Comparison of ENCODE assay signal across 1 cellular context in genomic region chr7:77537136-77537594, GRCh38.
A peak's percentile ranks its signal among the peaks of the same experiment; 100 is the strongest.
TF ChIP-seq lines count a peak whose summit lies in the region.

TSS of gene PTPN12 (plus strand) at chr7:77537295. CDS start at chr7:77537547, 252 bp downstream.

TF ChIP-seq in K562, 482 proteins besides CTCF, POLR2A, EP300 and RAD21 (continued from another document and continues in another):
- TF ChIP-seq ZC3H4 (CRISPR knock-in tag; IDR thresholded peaks at IDR 0.05; ENCODE audit: borderline replicate concordance) (no peak), PCBP1 (IDR thresholded peaks at IDR 0.05; ENCODE audit: low read depth, low read length, poor library complexity, severe bottlenecking) (peak; percentile 89), ZNF699 (CRISPR knock-in tag; IDR thresholded peaks at IDR 0.05; ENCODE audit: insufficient replicate concordance) (no peak), ETS1 (conservative IDR thresholded peaks at IDR 0.05; ENCODE audit: control insufficient read depth, low read depth, low read length) (0 out of 2 replicates have a peak, but pooled peaks have one; percentile 21), MTA1 (IDR thresholded peaks at IDR 0.05; ENCODE audit: borderline replicate concordance) (no peak), FOXJ2 (tag; IDR thresholded peaks at IDR 0.05) (no peak), ATF2 (CRISPR knock-in tag; IDR thresholded peaks at IDR 0.05) (no peak), POLR2G (IDR thresholded peaks at IDR 0.05; ENCODE audit: low read depth, low read length) (peak; percentile 16; the same call in 1 of the 2 replicates), ZNF77 (CRISPR knock-in tag; IDR thresholded peaks at IDR 0.05) (no peak), VEZF1 (CRISPR knock-in tag; IDR thresholded peaks at IDR 0.05) (peak; percentile 99), RFX1 (IDR thresholded peaks at IDR 0.05) (no peak), HNRNPUL1 (IDR thresholded peaks at IDR 0.05; ENCODE audit: low read length) (no peak), ZFPM2 (CRISPR knock-in tag; IDR thresholded peaks at IDR 0.05) (no peak), MEF2A (IDR thresholded peaks at IDR 0.05; ENCODE audit: control insufficient read depth, low read depth, low read length) (no peak), ZNF639 (CRISPR knock-in tag; conservative IDR thresholded peaks at IDR 0.05 in 1 of 2, IDR thresholded peaks at IDR 0.05 in 1 of 2) (peak in 1 of 2 experiments; percentile 99; a peak in 2 of 4 replicates), CBFA2T3 (IDR thresholded peaks at IDR 0.05) (no peak), MAFF (IDR thresholded peaks at IDR 0.05; ENCODE audit: low read length) (no peak), NFYB (IDR thresholded peaks at IDR 0.05; ENCODE audit: extremely low read depth, insufficient read length) (no peak), OTX1 (CRISPR knock-in tag; IDR thresholded peaks at IDR 0.05) (no peak), NR1H2 (CRISPR knock-in tag; IDR thresholded peaks at IDR 0.05) (no peak), RFX5 (IDR thresholded peaks at IDR 0.05; ENCODE audit: low read depth, low read length) (no peak), SIN3A (IDR thresholded peaks at IDR 0.05; ENCODE audit: borderline replicate concordance in 2 of 2, control insufficient read depth in 1 of 2, low read depth in 2 of 2, low read length in 2 of 2) (0 out of 4 replicates have a peak, but pooled peaks of 1 of the 2 experiments have one; percentile 58), TSC22D4 (tag; IDR thresholded peaks at IDR 0.05) (no peak), NELFE (IDR thresholded peaks at IDR 0.05; ENCODE audit: insufficient read depth, insufficient read length) (no peak), KDM4B (IDR thresholded peaks at IDR 0.05; ENCODE audit: borderline replicate concordance in 2 of 2, low read depth in 1 of 2) (no peak), ZBTB7A (IDR thresholded peaks at IDR 0.05; ENCODE audit: borderline replicate concordance, control insufficient read depth, low read depth, low read length) (no peak), CCNT2 (IDR thresholded peaks at IDR 0.05; ENCODE audit: borderline replicate concordance, extremely low read depth, insufficient read length, low read depth, low read length) (peak; percentile 30), HDGF (IDR thresholded peaks at IDR 0.05) (no peak), ZNF165 (CRISPR knock-in tag; IDR thresholded peaks at IDR 0.05; ENCODE audit: borderline replicate concordance) (no peak), ZNF239 (CRISPR knock-in tag; IDR thresholded peaks at IDR 0.05) (no peak), NFXL1 (CRISPR knock-in tag; IDR thresholded peaks at IDR 0.05) (no peak), MIER1 (IDR thresholded peaks at IDR 0.05; ENCODE audit: low read depth) (no peak), MAX (CRISPR knock-in tag; IDR thresholded peaks at IDR 0.05) (no peak), ZNF217 (CRISPR knock-in tag; IDR thresholded peaks at IDR 0.05) (no peak), ZNF584 (CRISPR knock-in tag; IDR thresholded peaks at IDR 0.05; ENCODE audit: low read depth) (no peak), ZNF384 (IDR thresholded peaks at IDR 0.05; ENCODE audit: low read depth, low read length) (no peak), ZBTB1 (CRISPR knock-in tag; IDR thresholded peaks at IDR 0.05; ENCODE audit: borderline replicate concordance, low read depth) (peak; percentile 92), ARID4B (CRISPR knock-in tag; IDR thresholded peaks at IDR 0.05) (no peak), CREM (IDR thresholded peaks at IDR 0.05; ENCODE audit: low read depth) (0 out of 2 replicates have a peak, but pooled peaks have one; percentile 7), ZSCAN32 (CRISPR knock-in tag; IDR thresholded peaks at IDR 0.05) (no peak), XRCC5 (IDR thresholded peaks at IDR 0.05; ENCODE audit: low read depth, low read length) (no peak), NCOA1 (IDR thresholded peaks at IDR 0.05; ENCODE audit: low read depth) (no peak), ZBTB34 (CRISPR knock-in tag; IDR thresholded peaks at IDR 0.05) (no peak), ZNF76 (CRISPR knock-in tag; IDR thresholded peaks at IDR 0.05; ENCODE audit: borderline replicate concordance) (no peak), PYGO2 (tag; IDR thresholded peaks at IDR 0.05) (no peak), ZNF449 (CRISPR knock-in tag; IDR thresholded peaks at IDR 0.05) (no peak), ZNF740 (CRISPR knock-in tag; IDR thresholded peaks at IDR 0.05) (no peak), ZNF740 (tag; IDR thresholded peaks at IDR 0.05) (peak in 1 of 2 experiments; percentile 91; a peak in 2 of 4 replicates), ID3 (CRISPR knock-in tag; IDR thresholded peaks at IDR 0.05) (no peak), ID3 (tag; IDR thresholded peaks at IDR 0.05) (no peak), ZBTB43 (CRISPR knock-in tag; IDR thresholded peaks at IDR 0.05) (no peak), SPI1 (IDR thresholded peaks at IDR 0.05; ENCODE audit: borderline replicate concordance, low read depth, low read length) (no peak), PCBP2 (IDR thresholded peaks at IDR 0.05; ENCODE audit: low read depth, low read length, poor library complexity, severe bottlenecking) (peak; percentile 65), TAF15 (IDR thresholded peaks at IDR 0.05; ENCODE audit: low read depth, low read length) (no peak)
